21 cellular contexts compared by ENCODE assay signal in genomic region chr6:105489213-105489525, GRCh38.
DNase-seq lines count a peak whose midpoint lies in the region; ATAC-seq and TF ChIP-seq lines count a peak whose summit lies in the region.
"Had no signal": no experiment of that assay in that cellular context is flagged by ENCODE, and none has a peak within 500 bp of the region (broad histone marks: within the 10 kb centered on the region; RNA-seq: fewer than 3 reads in every experiment).

No MANE protein-coding gene starts in this region.

- no peak overlapping the region for H2AFZ ChIP-seq in H9 (ENCODE audit: low read length)
- H2AFZ ChIP-seq: PC-9 had no signal

- H3K79me1 ChIP-seq in H9 (ENCODE audit: insufficient read depth, low read depth, low read length, poor library complexity, severe bottlenecking), result no peaks in the 10 kb centered on the region

- no peaks in the 10 kb centered on the region for H3K23me2 ChIP-seq in H9 (ENCODE audit: insufficient read length, low read depth, low read length, poor library complexity, severe bottlenecking)

- peak overlapping the region; percentile 38 for H3K4me2 ChIP-seq in H9 (ENCODE audit: insufficient read depth, insufficient read length, low read length)
- H3K4me2 ChIP-seq: PC-9 had no signal

- H3K79me2 ChIP-seq in H9 (ENCODE audit: insufficient read depth, low read length), result no peaks in the 10 kb centered on the region

- H3K23ac ChIP-seq in H9 (ENCODE audit: insufficient read length, low read depth, low read length), result no peak overlapping the region

- H4K8ac ChIP-seq in H9 (replicated peaks; ENCODE audit: insufficient read length, low read depth, low read length), result no peak overlapping the region

- intact Hi-C loops in esophagus squamous epithelium (cut with DNase I), result no loop called here
- intact Hi-C loops in psoas muscle (cut with DNase I), result loop anchor here (5.0 to 10.0 kb wide), 4 partner anchors 598 to 816 kb away; partner anchors contain the start of gene PRDM1 (in 1 of the 2)
- intact Hi-C loops in head of caudate nucleus (cut with DNase I), result no loop called here

- no peak overlapping the region for H3K4ac ChIP-seq in H9 (ENCODE audit: low read depth, low read length)

- H2AK5ac ChIP-seq in H9 (ENCODE audit: insufficient read length, low read length), result no peak overlapping the region

- no peak overlapping the region for H2BK20ac ChIP-seq in H9 (ENCODE audit: low read depth, low read length, poor library complexity, severe bottlenecking)

- no peaks in the 10 kb centered on the region for H3K9me3 ChIP-seq in H9 (ENCODE audit: control insufficient read depth, low read depth, low read length)
- H3K9me3 ChIP-seq in esophagus squamous epithelium, result no peaks in the 10 kb centered on the region
- no peaks in the 10 kb centered on the region for H3K9me3 ChIP-seq in psoas muscle
- H3K9me3 ChIP-seq: sigmoid colon, thoracic aorta had no signal

- H3K4me1 ChIP-seq in H9 (ENCODE audit: insufficient read depth, low read length) (peaks cover 8% of the 10 kb centered on the region; the same call in 1 of the 2 replicates), esophagus squamous epithelium (peaks cover 0 to 49% (median 34%) of the 10 kb centered on the region in 3 donors), psoas muscle (no peaks in the 10 kb centered on the region)

- no peak overlapping the region for H2BK5ac ChIP-seq in H9 (ENCODE audit: insufficient read length, low read length)

- no peaks in the 10 kb centered on the region for H3K36me3 ChIP-seq in esophagus squamous epithelium
- no peaks in the 10 kb centered on the region for H3K36me3 ChIP-seq in psoas muscle (ENCODE audit: insufficient read depth in 1 of 2, low read depth in 1 of 2)
- H3K36me3 ChIP-seq: sigmoid colon, thoracic aorta had no signal

- H4K91ac ChIP-seq in H9 (ENCODE audit: insufficient read length, low read depth, low read length), result no peak overlapping the region

- no peaks in the 10 kb centered on the region for H4K20me1 ChIP-seq in H9 (ENCODE audit: control insufficient read depth, insufficient read depth, insufficient read length)

- no peaks in the 10 kb centered on the region for H3K9me3 Mint-ChIP-seq in H9

- H3K4me1 Mint-ChIP-seq in H9, result peaks cover 39 to 40% of the 10 kb centered on the region in 2 experiments

- no peak overlapping the region for H3K14ac ChIP-seq in H9 (ENCODE audit: insufficient read depth, low read length)

- TF ChIP-seq CTCF in H9 (conservative IDR thresholded peaks at IDR 0.05), result no peak
- TF ChIP-seq CTCF in esophagus squamous epithelium (IDR thresholded peaks at IDR 0.05), result no peak
- TF ChIP-seq CTCF in psoas muscle (IDR thresholded peaks at IDR 0.05), result no peak

- no peaks in the 10 kb centered on the region for H3K36me3 Mint-ChIP-seq in H9 (ENCODE audit: insufficient read depth in 1 of 3, low read depth in 3 of 3)

- H3K4me3 ChIP-seq in esophagus squamous epithelium (peak overlapping the region in 2 of 4 donors; percentile 11 to 29), psoas muscle (peak overlapping the region; percentile 13)
- H3K4me3 ChIP-seq: PC-9, sigmoid colon had no signal

- H3K27ac ChIP-seq in H9 (ENCODE audit: insufficient read length, low read depth, low read length), result no peak overlapping the region
- H3K27ac ChIP-seq in esophagus squamous epithelium, result peak overlapping the region in 3 of 4 donors; percentile 47 to 67 (median 59)
- no peak overlapping the region for H3K27ac ChIP-seq in psoas muscle
- H3K27ac ChIP-seq: PC-9, sigmoid colon, thoracic aorta had no signal

- H3K27me3 ChIP-seq in H9 (ENCODE audit: insufficient read depth, low read length) (no peaks in the 10 kb centered on the region), esophagus squamous epithelium (no peaks in the 10 kb centered on the region), psoas muscle (ENCODE audit: insufficient read depth in 3 of 3, low read length in 2 of 3) (no peaks in the 10 kb centered on the region)
- H3K27me3 ChIP-seq: sigmoid colon had no signal

- DNase-seq in H9 (no peak), OCI-M1 (lab: John Stamatoyannopoulos, UW) (peak; percentile 35), esophagus squamous epithelium (lab: John Stamatoyannopoulos, UW) (no peak), psoas muscle (no peak), SHP77 (lab: John Stamatoyannopoulos, UW) (no peak), head of caudate nucleus (no peak), NCI-H2171 treated with DMSO at 0.1 percent for 48 hours (lab: John Stamatoyannopoulos, UW) (no peak)
- DNase-seq: activated effector memory CD4-positive, alpha-beta T cell treated with anti-CD3 and anti-CD28 coated beads, Interleukin-2, amount 50 U/mL, for 16 hours; AML-193; anterior cingulate cortex; GF-D8; NCI-H1694 treated with DMSO at 0.1 percent for 48 hours; NCI-H510A; nucleus accumbens; PC-9; sigmoid colon; stimulated activated CD4-positive, alpha-beta T cell treated with anti-CD3 and anti-CD28 coated beads, Interleukin-4, amount 100 ng/mL, for 24 hours; stimulated activated CD8-positive, alpha-beta memory T cell treated with anti-CD3 and anti-CD28 coated beads, Interleukin-4, amount 100 ng/mL, for 48 hours; SW 1271 had no signal

- no peak overlapping the region for H4K5ac ChIP-seq in H9 (ENCODE audit: insufficient read length, low read depth, low read length)

- H3K27ac Mint-ChIP-seq in H9, result no peak overlapping the region

- H3K56ac ChIP-seq in H9 (ENCODE audit: insufficient read length, low read depth, low read length), result no peak overlapping the region

- no peak overlapping the region for H3K4me3 Mint-ChIP-seq in H9

- no CpG with 5 or more reads among the region's 2 CpGs for WGBS in H9 (ENCODE audit: extremely low coverage, insufficient read length, low lambda C conversion rate)
- 81 to 90% methylated on average over 2 of the region's 2 CpGs for WGBS in esophagus squamous epithelium, 2 donors
- whole genome bisulfite sequencing in psoas muscle, 3 donors, result 76 to 91% (median 86%) methylated on average over 2 of the region's 2 CpGs

- no peak for TF ChIP-seq POLR2A in esophagus squamous epithelium (IDR thresholded peaks at IDR 0.05)

- no peak overlapping the region for H2BK120ac ChIP-seq in H9 (ENCODE audit: low read depth, low read length, poor library complexity, severe bottlenecking)

- no peaks in the 10 kb centered on the region for H3K27me3 Mint-ChIP-seq in H9 (ENCODE audit: low read depth)

- H3T11ph ChIP-seq in H9 (ENCODE audit: low read length), result no peak overlapping the region

- no peak overlapping the region for H3K9ac ChIP-seq in H9 (ENCODE audit: extremely low read depth, insufficient read length, low read length)

- no peak for ATAC-seq in psoas muscle
- ATAC-seq in HG03196 (IDR thresholded peaks at IDR 0.05; ENCODE audit: unreplicated experiment), result no peak

- H2BK12ac ChIP-seq in H9 (ENCODE audit: insufficient read length, low read depth, low read length), result no peak overlapping the region

- no peak overlapping the region for H3K18ac ChIP-seq in H9 (ENCODE audit: insufficient read length, low read depth, low read length)

- no peak overlapping the region for H2BK15ac ChIP-seq in H9 (ENCODE audit: low read depth, low read length)

Comparison
In these comparisons a context has a peak if more than half of its experiments do, and no peak if none do; other contexts are left out.
1. H3K27ac ChIP-seq: peak in esophagus squamous epithelium (3 of 4); none in H9 (single experiment) and psoas muscle (single experiment).
2. intact Hi-C loops: an anchor here in psoas muscle (5.0 to 10.0 kb wide); none called in esophagus squamous epithelium and head of caudate nucleus.